ENCODE assay signal across 8 cellular contexts in the genomic region with DNA sequence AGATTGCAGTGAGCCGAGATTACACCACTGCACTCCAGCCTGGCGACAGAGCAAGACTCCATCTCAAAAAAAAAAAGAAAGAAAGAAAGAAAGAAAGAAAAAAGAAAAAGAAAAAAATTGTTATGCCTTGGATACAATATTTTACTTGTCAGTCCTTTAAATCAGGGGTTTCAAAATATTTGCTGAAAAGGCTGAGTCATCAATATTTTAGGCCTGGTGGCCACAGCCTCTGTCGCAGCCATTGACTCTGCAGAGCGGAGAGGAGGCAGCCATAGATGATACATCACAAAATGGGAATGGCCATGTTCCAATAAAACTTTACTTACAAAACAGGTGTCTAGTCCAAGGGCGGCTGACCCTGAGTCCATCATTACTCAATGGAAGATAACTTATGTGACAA.
"Had no signal": no experiment of that assay in that cellular context is flagged by ENCODE, and none has a peak within 500 bp of the region (broad histone marks: within the 10 kb centered on the region; RNA-seq: fewer than 3 reads in every experiment).

No MANE protein-coding gene starts in this region.

- H3K27ac ChIP-seq: GM23248, HL-60 had no signal

- DNase-seq: GM23248, GOT3, H9, HCEC 1CT, Kasumi-1, KG1 had no signal

- FAIRE-seq: H54 had no signal

- H3K4me3 ChIP-seq: GM23248 had no signal

- H3K9ac ChIP-seq: GM23248 had no signal

- H2AFZ ChIP-seq: GM23248 had no signal
